9 cellular contexts compared by ENCODE assay signal in genomic region chr3:50334339-50335075, GRCh38. TPM values are rescaled to one million over a fixed set of nuclear protein-coding genes. Genes with fewer than 3 reads are reported as not detected.
DNase-seq lines count a peak whose midpoint lies in the region; ATAC-seq, FAIRE-seq and TF ChIP-seq lines count a peak whose summit lies in the region.
"Had no signal": no experiment of that assay in that cellular context is flagged by ENCODE, and none has a peak within 500 bp of the region (broad histone marks: within the 10 kb centered on the region; RNA-seq: fewer than 3 reads in every experiment).

No MANE protein-coding gene starts in this region.

- no peak overlapping the region for H2AFZ ChIP-seq in HepG2 (ENCODE audit: low read length)

- H3K4me1 ChIP-seq in ascending aorta (peaks cover 17 to 51% of the 10 kb centered on the region in 2 donors), HepG2 (ENCODE audit: insufficient read depth, low read length) (peaks cover 53% of the 10 kb centered on the region)

- H3K27me3 ChIP-seq in ascending aorta (no peaks in the 10 kb centered on the region), HepG2 (ENCODE audit: control insufficient read depth in 1 of 2, insufficient read depth in 2 of 2, low read length in 2 of 2) (peaks cover 0 to 2% of the 10 kb centered on the region in 2 experiments; a peak in 1 of 5 replicates)

- H3K9ac ChIP-seq in HepG2 (ENCODE audit: insufficient read depth, low read depth, low read length): peak overlapping the region; percentile 15; the same call in 1 of the 2 replicates

- CTCF ChIA-PET in activated CD4-positive, alpha-beta T cell treated with anti-CD3 and anti-CD28 coated beads, Interleukin-2, amount 10 ng/mL, durations not matched to agents 7 days and 5 days (lab: Charles Lee): interaction anchor here (1.1 to 9.2 kb wide), 5 partner anchors 11 to 106 kb away, joined by 3 to 76 read pairs (median 4); partner anchors contain the start of genes CYB561D2, HYAL2, NPRL2 and ZMYND10
- CTCF ChIA-PET in HepG2 (lab: Yijun Ruan, JAX; ENCODE audit: low intra/inter-chr PET ratio, low total read pairs): no interaction called here

- H3K9me3 Mint-ChIP-seq in activated CD4-positive, alpha-beta T cell treated with anti-CD3 and anti-CD28 coated beads, Interleukin-2, amount 10 ng/mL, durations not matched to agents 7 days and 5 days: no peaks in the 10 kb centered on the region

- in situ Hi-C loops in HepG2 (cut with HindIII; ENCODE audit: extremely low pct_ligation_motif_present, low pct_unique_long_range_greater_than_20kb): no loop called here

- no peak for FAIRE-seq in HepG2 (lab: Jason Lieb, UNC)

- WGBS in HepG2 (ENCODE audit: low lambda C conversion rate): 82% methylated on average over 5 of the region's 5 CpGs

- intact Hi-C loops in ascending aorta (cut with DNase I): no loop called here
- intact Hi-C loops in HepG2 (cut with micrococcal nuclease; ENCODE audit: unreplicated experiment): no loop called here

- peak overlapping the region; percentile 51 for H3K4me3 Mint-ChIP-seq in activated CD4-positive, alpha-beta T cell treated with anti-CD3 and anti-CD28 coated beads, Interleukin-2, amount 10 ng/mL, durations not matched to agents 7 days and 5 days

- peak overlapping the region; percentile 97 for H3K4me2 ChIP-seq in HepG2 (ENCODE audit: low read depth, low read length)

- H3K27ac ChIP-seq in ascending aorta (peak overlapping the region; percentile 99), HepG2 (ENCODE audit: extremely low read length, insufficient read depth, low read length) (no peak overlapping the region), temporal lobe (ENCODE audit: low read depth, low read length) (peak overlapping the region; percentile 68)

- H3K4me1 Mint-ChIP-seq in activated CD4-positive, alpha-beta T cell treated with anti-CD3 and anti-CD28 coated beads, Interleukin-2, amount 10 ng/mL, durations not matched to agents 7 days and 5 days: peaks cover 50% of the 10 kb centered on the region

- peaks cover 46% of the 10 kb centered on the region for H3K79me2 ChIP-seq in HepG2 (ENCODE audit: insufficient read depth, low read length)

- no peak for TF ChIP-seq RAD21 in HepG2 (CRISPR knock-in tag; IDR thresholded peaks at IDR 0.05)

- POLR2A ChIA-PET in activated CD4-positive, alpha-beta T cell treated with anti-CD3 and anti-CD28 coated beads, Interleukin-2, amount 10 ng/mL, durations not matched to agents 7 days and 5 days (lab: Charles Lee): no interaction called here
- POLR2A ChIA-PET in HepG2 (lab: Yijun Ruan, JAX): interaction anchor here (4.7 kb wide), 1 partner anchor 11 kb away, joined by 58 read pairs; the partner anchor contains the start of gene HYAL2

- no peak for TF ChIP-seq POLR2A in HepG2 (IDR thresholded peaks at IDR 0.05; ENCODE audit: insufficient read depth in 1 of 2, low read depth in 2 of 2, low read length in 2 of 2)

- no peaks in the 10 kb centered on the region for H3K27me3 Mint-ChIP-seq in activated CD4-positive, alpha-beta T cell treated with anti-CD3 and anti-CD28 coated beads, Interleukin-2, amount 10 ng/mL, durations not matched to agents 7 days and 5 days

- peak overlapping the region; percentile 88 for H3K27ac Mint-ChIP-seq in activated CD4-positive, alpha-beta T cell treated with anti-CD3 and anti-CD28 coated beads, Interleukin-2, amount 10 ng/mL, durations not matched to agents 7 days and 5 days

- ATAC-seq in HepG2: no peak
- no peak for ATAC-seq in left lobe of liver

- H3K4me3 ChIP-seq in ascending aorta (peak overlapping the region; percentile 0 to 96), HepG2 (replicated peaks in 1 of 3; ENCODE audit: insufficient read depth in 1 of 3, low read depth in 2 of 3, low read length in 3 of 3) (no peak overlapping the region)

- TF ChIP-seq EP300 in HepG2 (IDR thresholded peaks at IDR 0.05; ENCODE audit: low read depth in 2 of 2, low read length in 2 of 2) (no peak), HepG2 (CRISPR knock-in tag; IDR thresholded peaks at IDR 0.05; ENCODE audit: borderline replicate concordance) (no peak)

- H3K36me3 ChIP-seq in ascending aorta (peaks cover 26 to 30% of the 10 kb centered on the region in 2 donors), HepG2 (replicated peaks in 1 of 2; ENCODE audit: control insufficient read depth in 1 of 2, insufficient read depth in 2 of 2, low read length in 2 of 2) (peaks cover 22 to 39% of the 10 kb centered on the region in 2 experiments)

- DNase-seq in activated CD4-positive, alpha-beta T cell treated with anti-CD3 and anti-CD28 coated beads, Interleukin-2, amount 10 ng/mL, durations not matched to agents 7 days and 5 days: no peak
- no peak for DNase-seq in activated CD4-positive, alpha-beta T cell treated with anti-CD3 and anti-CD28 coated beads, Interleukin-2, amount 50 U/mL, for 48 hours
- DNase-seq in ascending aorta (ENCODE audit: low spot score in 2 of 2) (no peak), HepG2 (ENCODE audit: low spot score) (no peak), left lobe of liver (ENCODE audit: low spot score) (no peak), NCI-H69 (lab: John Stamatoyannopoulos, UW) (no peak)
- DNase-seq in stimulated activated CD4-positive, alpha-beta T cell treated with anti-CD3 and anti-CD28 coated beads, Interleukin-4, amount 100 ng/mL, for 24 hours: no peak
- DNase-seq: activated CD4-positive, alpha-beta T cell treated with anti-CD3 and anti-CD28 coated beads, Interleukin-2, amount 50 U/mL, for 1 hour had no signal

- H3K36me3 Mint-ChIP-seq in activated CD4-positive, alpha-beta T cell treated with anti-CD3 and anti-CD28 coated beads, Interleukin-2, amount 10 ng/mL, durations not matched to agents 7 days and 5 days (ENCODE audit: low read depth): peaks cover 77% of the 10 kb centered on the region

- H3K9me3 ChIP-seq in ascending aorta (no peaks in the 10 kb centered on the region), HepG2 (ENCODE audit: low read length) (no peaks in the 10 kb centered on the region)

- no peak for TF ChIP-seq CTCF in ascending aorta (IDR thresholded peaks at IDR 0.05)
- no peak for TF ChIP-seq CTCF in HepG2 (CRISPR knock-in tag; IDR thresholded peaks at IDR 0.05)

- no TSS peak for BruUV-seq in HepG2 (replicated peaks; lab: Mats Ljungman, UMichigan)

- peaks cover 12% of the 10 kb centered on the region for H4K20me1 ChIP-seq in HepG2 (ENCODE audit: insufficient read depth, low read length)

RNA-seq across cellular contexts. Expression of gene RASSF1, which starts 6.1 kb away (rescaled TPM):
- 100 to 1,000 TPM in 1 of 2 experiments, 10 to 100 TPM in 1; 88.3 to 122 TPM for total RNA-seq in activated CD4-positive, alpha-beta T cell treated with anti-CD3 and anti-CD28 coated beads, Interleukin-2, amount 10 ng/mL, durations not matched to agents 7 days and 5 days
- 34.9 TPM for total RNA-seq in ascending aorta
- 7.7 and 10.2 TPM in 2 replicates for total RNA-seq in HepG2 (2016; rRNA removed; fragmentation: Illumina TruSeq; extraction: Trizol)
- 2.7 TPM in 2 replicates for total RNA-seq in HepG2 (2016; cell fraction: cytosol; rRNA removed; fragmentation: Illumina TruSeq; extraction: Trizol; ENCODE audit: low read depth)
- total RNA-seq in HepG2 (2016; cell fraction: insoluble cytoplasmic fraction; rRNA removed; fragmentation: Illumina TruSeq; extraction: Trizol): 7.2 and 11.0 TPM in 2 replicates
- total RNA-seq in HepG2 (2016; cell fraction: membrane; rRNA removed; fragmentation: Illumina TruSeq; extraction: Trizol): 5.2 and 5.8 TPM in 2 replicates
- total RNA-seq in HepG2 (2016; cell fraction: nucleus; rRNA removed; fragmentation: Illumina TruSeq; extraction: Trizol): 13.0 and 14.3 TPM in 2 replicates
- 27.5 and 28.6 TPM in 2 replicates for polyA plus RNA-seq in HepG2 (2011; rRNA removed)
- 23.8 and 31.2 TPM in 2 replicates for polyA plus RNA-seq in HepG2 (2011; cell fraction: cytosol; rRNA removed)
- 38.6 and 41.6 TPM in 2 replicates for polyA plus RNA-seq in HepG2 (2011; cell fraction: nucleus; rRNA removed)
- polyA plus RNA-seq in HepG2 (2012): 11.2 and 17.2 TPM in 2 replicates
- 2.5 and 2.6 TPM in 2 replicates for polyA plus RNA-seq in HepG2 (2016; cell fraction: cytosol; fragmentation: Illumina TruSeq; extraction: Trizol; ENCODE audit: low read depth)
- polyA plus RNA-seq in HepG2 (2016; cell fraction: insoluble cytoplasmic fraction; fragmentation: Illumina TruSeq; extraction: Trizol; ENCODE audit: low read depth): 7.5 and 8.1 TPM in 2 replicates
- polyA plus RNA-seq in HepG2 (2016; cell fraction: membrane; fragmentation: Illumina TruSeq; extraction: Trizol; ENCODE audit: low read depth): 3.3 TPM in 2 replicates
- 32.3 and 32.6 TPM in 2 replicates for polyA plus RNA-seq in HepG2 (2016; cell fraction: nucleus; fragmentation: Illumina TruSeq; extraction: Trizol; ENCODE audit: insufficient read depth, low read depth)
- polyA minus RNA-seq in HepG2 (2011; rRNA and poly(A)+ RNA removed; ENCODE audit: low replicate concordance): 14.7 and 35.5 TPM in 2 replicates
- 4.9 and 5.4 TPM in 2 replicates for polyA minus RNA-seq in HepG2 (2011; cell fraction: cytosol; rRNA and poly(A)+ RNA removed)
- polyA minus RNA-seq in HepG2 (2011; cell fraction: nucleus; rRNA and poly(A)+ RNA removed): 9.9 and 10.0 TPM in 2 replicates
- total RNA-seq in temporal lobe: 10.1 TPM
- 6.4 TPM for total RNA-seq in left lobe of liver

RNA-seq across cellular contexts. Expression of gene TUSC2, which starts 6.5 kb away (rescaled TPM):
- total RNA-seq in activated CD4-positive, alpha-beta T cell treated with anti-CD3 and anti-CD28 coated beads, Interleukin-2, amount 10 ng/mL, durations not matched to agents 7 days and 5 days: 10 to 100 TPM; 16.1 to 17.7 TPM
- total RNA-seq in ascending aorta (25.4 TPM), HepG2 (2016; rRNA removed; fragmentation: Illumina TruSeq; extraction: Trizol) (35.9 and 36.7 TPM in 2 replicates), temporal lobe (16.5 TPM), left lobe of liver (15.0 TPM)
- 71.2 and 71.5 TPM in 2 replicates for total RNA-seq in HepG2 (2016; cell fraction: cytosol; rRNA removed; fragmentation: Illumina TruSeq; extraction: Trizol; ENCODE audit: low read depth)
- total RNA-seq in HepG2 (2016; cell fraction: insoluble cytoplasmic fraction; rRNA removed; fragmentation: Illumina TruSeq; extraction: Trizol): 33.2 and 36.7 TPM in 2 replicates
- 83.6 and 94.5 TPM in 2 replicates for total RNA-seq in HepG2 (2016; cell fraction: membrane; rRNA removed; fragmentation: Illumina TruSeq; extraction: Trizol)
- 16.6 and 17.7 TPM in 2 replicates for total RNA-seq in HepG2 (2016; cell fraction: nucleus; rRNA removed; fragmentation: Illumina TruSeq; extraction: Trizol)
- 38.5 and 39.1 TPM in 2 replicates for polyA plus RNA-seq in HepG2 (2011; rRNA removed)
- 42.4 and 45.2 TPM in 2 replicates for polyA plus RNA-seq in HepG2 (2011; cell fraction: cytosol; rRNA removed)
- polyA plus RNA-seq in HepG2 (2011; cell fraction: nucleus; rRNA removed): 12.4 and 16.2 TPM in 2 replicates
- polyA plus RNA-seq in HepG2 (2012): 15.6 and 21.1 TPM in 2 replicates
- 124 and 125 TPM in 2 replicates for polyA plus RNA-seq in HepG2 (2016; cell fraction: cytosol; fragmentation: Illumina TruSeq; extraction: Trizol; ENCODE audit: low read depth)
- 51.0 and 54.1 TPM in 2 replicates for polyA plus RNA-seq in HepG2 (2016; cell fraction: insoluble cytoplasmic fraction; fragmentation: Illumina TruSeq; extraction: Trizol; ENCODE audit: low read depth)
- polyA plus RNA-seq in HepG2 (2016; cell fraction: membrane; fragmentation: Illumina TruSeq; extraction: Trizol; ENCODE audit: low read depth): 95.2 and 102 TPM in 2 replicates
- 42.2 and 43.7 TPM in 2 replicates for polyA plus RNA-seq in HepG2 (2016; cell fraction: nucleus; fragmentation: Illumina TruSeq; extraction: Trizol; ENCODE audit: insufficient read depth, low read depth)
- 25.7 and 41.9 TPM in 2 replicates for polyA minus RNA-seq in HepG2 (2011; rRNA and poly(A)+ RNA removed; ENCODE audit: low replicate concordance)
- 7.9 and 8.1 TPM in 2 replicates for polyA minus RNA-seq in HepG2 (2011; cell fraction: cytosol; rRNA and poly(A)+ RNA removed)
- 5.0 and 5.5 TPM in 2 replicates for polyA minus RNA-seq in HepG2 (2011; cell fraction: nucleus; rRNA and poly(A)+ RNA removed)

RNA-seq across cellular contexts. Expression of gene ZMYND10, which starts 11.0 kb away (rescaled TPM):
- total RNA-seq in activated CD4-positive, alpha-beta T cell treated with anti-CD3 and anti-CD28 coated beads, Interleukin-2, amount 10 ng/mL, durations not matched to agents 7 days and 5 days: 1 to 10 TPM; 3.5 to 3.6 TPM
- total RNA-seq in ascending aorta (not detected), HepG2 (2016; rRNA removed; fragmentation: Illumina TruSeq; extraction: Trizol) (0.49 and 0.60 TPM in 2 replicates), temporal lobe (5.9 TPM), left lobe of liver (1.7 TPM)
- 0.40 and 0.53 TPM in 2 replicates for total RNA-seq in HepG2 (2016; cell fraction: cytosol; rRNA removed; fragmentation: Illumina TruSeq; extraction: Trizol; ENCODE audit: low read depth)
- 0.33 and 0.56 TPM in 2 replicates for total RNA-seq in HepG2 (2016; cell fraction: insoluble cytoplasmic fraction; rRNA removed; fragmentation: Illumina TruSeq; extraction: Trizol)
- total RNA-seq in HepG2 (2016; cell fraction: membrane; rRNA removed; fragmentation: Illumina TruSeq; extraction: Trizol): 0.15 and 0.52 TPM in 2 replicates
- 0.44 and 1.2 TPM in 2 replicates for total RNA-seq in HepG2 (2016; cell fraction: nucleus; rRNA removed; fragmentation: Illumina TruSeq; extraction: Trizol)
- polyA plus RNA-seq in HepG2 (2011; rRNA removed): 0.74 and 1.8 TPM in 2 replicates
- 0.30 and 0.62 TPM in 2 replicates for polyA plus RNA-seq in HepG2 (2011; cell fraction: cytosol; rRNA removed)
- polyA plus RNA-seq in HepG2 (2011; cell fraction: nucleus; rRNA removed): 6.6 and 8.0 TPM in 2 replicates
- 0.51 and 1.8 TPM in 2 replicates for polyA plus RNA-seq in HepG2 (2012)
- 0.24 and 0.28 TPM in 2 replicates for polyA plus RNA-seq in HepG2 (2016; cell fraction: cytosol; fragmentation: Illumina TruSeq; extraction: Trizol; ENCODE audit: low read depth)
- not detected in 2 replicates for polyA plus RNA-seq in HepG2 (2016; cell fraction: insoluble cytoplasmic fraction; fragmentation: Illumina TruSeq; extraction: Trizol; ENCODE audit: low read depth)
- 0.17 and 0.38 TPM in 2 replicates for polyA plus RNA-seq in HepG2 (2016; cell fraction: membrane; fragmentation: Illumina TruSeq; extraction: Trizol; ENCODE audit: low read depth)
- 1.5 and 2.3 TPM in 2 replicates for polyA plus RNA-seq in HepG2 (2016; cell fraction: nucleus; fragmentation: Illumina TruSeq; extraction: Trizol; ENCODE audit: insufficient read depth, low read depth)
- polyA minus RNA-seq in HepG2 (2011; rRNA and poly(A)+ RNA removed; ENCODE audit: low replicate concordance): 0.54 and 0.56 TPM in 2 replicates
- polyA minus RNA-seq in HepG2 (2011; cell fraction: cytosol; rRNA and poly(A)+ RNA removed): not detected in 2 replicates
- 0.50 and 0.52 TPM in 2 replicates for polyA minus RNA-seq in HepG2 (2011; cell fraction: nucleus; rRNA and poly(A)+ RNA removed)

RNA-seq across cellular contexts. Expression of gene HYAL2, which starts 12.0 kb away (rescaled TPM):
- 1 to 10 TPM; 4.3 to 5.7 TPM for total RNA-seq in activated CD4-positive, alpha-beta T cell treated with anti-CD3 and anti-CD28 coated beads, Interleukin-2, amount 10 ng/mL, durations not matched to agents 7 days and 5 days
- total RNA-seq in ascending aorta: 449 TPM
- 40.9 and 76.2 TPM in 2 replicates for total RNA-seq in HepG2 (2016; rRNA removed; fragmentation: Illumina TruSeq; extraction: Trizol)
- 33.8 and 45.1 TPM in 2 replicates for total RNA-seq in HepG2 (2016; cell fraction: cytosol; rRNA removed; fragmentation: Illumina TruSeq; extraction: Trizol; ENCODE audit: low read depth)
- 38.5 and 74.2 TPM in 2 replicates for total RNA-seq in HepG2 (2016; cell fraction: insoluble cytoplasmic fraction; rRNA removed; fragmentation: Illumina TruSeq; extraction: Trizol)
- total RNA-seq in HepG2 (2016; cell fraction: membrane; rRNA removed; fragmentation: Illumina TruSeq; extraction: Trizol): 60.8 and 76.3 TPM in 2 replicates
- 56.5 and 69.1 TPM in 2 replicates for total RNA-seq in HepG2 (2016; cell fraction: nucleus; rRNA removed; fragmentation: Illumina TruSeq; extraction: Trizol)
- 102 and 144 TPM in 2 replicates for polyA plus RNA-seq in HepG2 (2011; rRNA removed)
- polyA plus RNA-seq in HepG2 (2011; cell fraction: cytosol; rRNA removed): 110 and 154 TPM in 2 replicates
- polyA plus RNA-seq in HepG2 (2011; cell fraction: nucleus; rRNA removed): 94.8 and 103 TPM in 2 replicates
- polyA plus RNA-seq in HepG2 (2012): 37.6 and 45.4 TPM in 2 replicates
- polyA plus RNA-seq in HepG2 (2016; cell fraction: cytosol; fragmentation: Illumina TruSeq; extraction: Trizol; ENCODE audit: low read depth): 32.1 and 39.0 TPM in 2 replicates
- polyA plus RNA-seq in HepG2 (2016; cell fraction: insoluble cytoplasmic fraction; fragmentation: Illumina TruSeq; extraction: Trizol; ENCODE audit: low read depth): 33.6 and 35.3 TPM in 2 replicates
- 47.1 and 53.3 TPM in 2 replicates for polyA plus RNA-seq in HepG2 (2016; cell fraction: membrane; fragmentation: Illumina TruSeq; extraction: Trizol; ENCODE audit: low read depth)
- polyA plus RNA-seq in HepG2 (2016; cell fraction: nucleus; fragmentation: Illumina TruSeq; extraction: Trizol; ENCODE audit: insufficient read depth, low read depth): 84.1 and 84.7 TPM in 2 replicates
- 83.3 and 236 TPM in 2 replicates for polyA minus RNA-seq in HepG2 (2011; rRNA and poly(A)+ RNA removed; ENCODE audit: low replicate concordance)
- polyA minus RNA-seq in HepG2 (2011; cell fraction: cytosol; rRNA and poly(A)+ RNA removed): 38.1 and 40.4 TPM in 2 replicates
- polyA minus RNA-seq in HepG2 (2011; cell fraction: nucleus; rRNA and poly(A)+ RNA removed): 37.0 and 41.7 TPM in 2 replicates
- 24.3 TPM for total RNA-seq in temporal lobe
- total RNA-seq in left lobe of liver: 21.6 TPM

RNA-seq across cellular contexts. Expression of gene NPRL2, which starts 16.1 kb away (rescaled TPM):
- total RNA-seq in activated CD4-positive, alpha-beta T cell treated with anti-CD3 and anti-CD28 coated beads, Interleukin-2, amount 10 ng/mL, durations not matched to agents 7 days and 5 days: 10 to 100 TPM; 40.8 to 46.5 TPM
- total RNA-seq in ascending aorta: 37.8 TPM
- 25.3 and 30.6 TPM in 2 replicates for total RNA-seq in HepG2 (2016; rRNA removed; fragmentation: Illumina TruSeq; extraction: Trizol)
- 8.8 and 10.0 TPM in 2 replicates for total RNA-seq in HepG2 (2016; cell fraction: cytosol; rRNA removed; fragmentation: Illumina TruSeq; extraction: Trizol; ENCODE audit: low read depth)
- total RNA-seq in HepG2 (2016; cell fraction: insoluble cytoplasmic fraction; rRNA removed; fragmentation: Illumina TruSeq; extraction: Trizol): 30.7 and 30.9 TPM in 2 replicates
- total RNA-seq in HepG2 (2016; cell fraction: membrane; rRNA removed; fragmentation: Illumina TruSeq; extraction: Trizol): 12.0 and 12.5 TPM in 2 replicates
- 18.9 and 19.6 TPM in 2 replicates for total RNA-seq in HepG2 (2016; cell fraction: nucleus; rRNA removed; fragmentation: Illumina TruSeq; extraction: Trizol)
- polyA plus RNA-seq in HepG2 (2011; rRNA removed): 51.4 and 52.7 TPM in 2 replicates
- 34.7 and 41.4 TPM in 2 replicates for polyA plus RNA-seq in HepG2 (2011; cell fraction: cytosol; rRNA removed)
- 127 and 140 TPM in 2 replicates for polyA plus RNA-seq in HepG2 (2011; cell fraction: nucleus; rRNA removed)
- 13.7 and 18.3 TPM in 2 replicates for polyA plus RNA-seq in HepG2 (2012)
- polyA plus RNA-seq in HepG2 (2016; cell fraction: cytosol; fragmentation: Illumina TruSeq; extraction: Trizol; ENCODE audit: low read depth): 5.2 and 6.1 TPM in 2 replicates
- polyA plus RNA-seq in HepG2 (2016; cell fraction: insoluble cytoplasmic fraction; fragmentation: Illumina TruSeq; extraction: Trizol; ENCODE audit: low read depth): 22.7 and 25.4 TPM in 2 replicates
- 7.5 and 10.8 TPM in 2 replicates for polyA plus RNA-seq in HepG2 (2016; cell fraction: membrane; fragmentation: Illumina TruSeq; extraction: Trizol; ENCODE audit: low read depth)
- polyA plus RNA-seq in HepG2 (2016; cell fraction: nucleus; fragmentation: Illumina TruSeq; extraction: Trizol; ENCODE audit: insufficient read depth, low read depth): 37.1 and 38.0 TPM in 2 replicates
- 32.6 and 44.8 TPM in 2 replicates for polyA minus RNA-seq in HepG2 (2011; rRNA and poly(A)+ RNA removed; ENCODE audit: low replicate concordance)
- 11.1 and 13.9 TPM in 2 replicates for polyA minus RNA-seq in HepG2 (2011; cell fraction: cytosol; rRNA and poly(A)+ RNA removed)
- 21.0 and 32.1 TPM in 2 replicates for polyA minus RNA-seq in HepG2 (2011; cell fraction: nucleus; rRNA and poly(A)+ RNA removed)
- total RNA-seq in temporal lobe: 15.2 TPM
- 15.6 TPM for total RNA-seq in left lobe of liver

Comparison
In these comparisons a context has a peak if more than half of its experiments do, and no peak if none do; other contexts are left out.
1. H3K4me3 ChIP-seq: peak in ascending aorta (2 of 2); none in HepG2 (0 of 3).